In genomic region chr6:151721141-151721540, GRCh38 we compare ENCODE assay signal across 1 cellular context.
TF ChIP-seq lines count a peak whose summit lies in the region.

No MANE protein-coding gene starts in this region.

TF ChIP-seq in HepG2, 621 proteins besides CTCF, POLR2A, EP300 and RAD21 (continued from another document):
- no peak for TF ChIP-seq HNF1B (CRISPR knock-in tag; IDR thresholded peaks at IDR 0.05)
- no peak for TF ChIP-seq ZNF776 (CRISPR knock-in tag; IDR thresholded peaks at IDR 0.05)
- no peak for TF ChIP-seq NCOA5 (CRISPR knock-in tag; IDR thresholded peaks at IDR 0.05)
- no peak for TF ChIP-seq RELA (CRISPR knock-in tag; IDR thresholded peaks at IDR 0.05)
- TF ChIP-seq ZNF550 (CRISPR knock-in tag; IDR thresholded peaks at IDR 0.05; ENCODE audit: borderline replicate concordance) = no peak
- TF ChIP-seq, protein P1, sequence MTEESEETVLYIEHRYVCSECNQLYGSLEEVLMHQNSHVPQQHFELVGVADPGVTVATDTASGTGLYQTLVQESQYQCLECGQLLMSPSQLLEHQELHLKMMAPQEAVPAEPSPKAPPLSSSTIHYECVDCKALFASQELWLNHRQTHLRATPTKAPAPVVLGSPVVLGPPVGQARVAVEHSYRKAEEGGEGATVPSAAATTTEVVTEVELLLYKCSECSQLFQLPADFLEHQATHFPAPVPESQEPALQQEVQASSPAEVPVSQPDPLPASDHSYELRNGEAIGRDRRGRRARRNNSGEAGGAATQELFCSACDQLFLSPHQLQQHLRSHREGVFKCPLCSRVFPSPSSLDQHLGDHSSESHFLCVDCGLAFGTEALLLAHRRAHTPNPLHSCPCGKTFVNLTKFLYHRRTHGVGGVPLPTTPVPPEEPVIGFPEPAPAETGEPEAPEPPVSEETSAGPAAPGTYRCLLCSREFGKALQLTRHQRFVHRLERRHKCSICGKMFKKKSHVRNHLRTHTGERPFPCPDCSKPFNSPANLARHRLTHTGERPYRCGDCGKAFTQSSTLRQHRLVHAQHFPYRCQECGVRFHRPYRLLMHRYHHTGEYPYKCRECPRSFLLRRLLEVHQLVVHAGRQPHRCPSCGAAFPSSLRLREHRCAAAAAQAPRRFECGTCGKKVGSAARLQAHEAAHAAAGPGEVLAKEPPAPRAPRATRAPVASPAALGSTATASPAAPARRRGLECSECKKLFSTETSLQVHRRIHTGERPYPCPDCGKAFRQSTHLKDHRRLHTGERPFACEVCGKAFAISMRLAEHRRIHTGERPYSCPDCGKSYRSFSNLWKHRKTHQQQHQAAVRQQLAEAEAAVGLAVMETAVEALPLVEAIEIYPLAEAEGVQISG (CRISPR knock-in tag; IDR thresholded peaks at IDR 0.05) = no peak
- no peak for TF ChIP-seq SAP130 (CRISPR knock-in tag; IDR thresholded peaks at IDR 0.05; ENCODE audit: low read depth)
- no peak for TF ChIP-seq SIN3B (IDR thresholded peaks at IDR 0.05; ENCODE audit: low read length)
TF ChIP-seq in HepG2: peak in this region for 0.
